4 cellular contexts compared by ENCODE assay signal in the genomic region with DNA sequence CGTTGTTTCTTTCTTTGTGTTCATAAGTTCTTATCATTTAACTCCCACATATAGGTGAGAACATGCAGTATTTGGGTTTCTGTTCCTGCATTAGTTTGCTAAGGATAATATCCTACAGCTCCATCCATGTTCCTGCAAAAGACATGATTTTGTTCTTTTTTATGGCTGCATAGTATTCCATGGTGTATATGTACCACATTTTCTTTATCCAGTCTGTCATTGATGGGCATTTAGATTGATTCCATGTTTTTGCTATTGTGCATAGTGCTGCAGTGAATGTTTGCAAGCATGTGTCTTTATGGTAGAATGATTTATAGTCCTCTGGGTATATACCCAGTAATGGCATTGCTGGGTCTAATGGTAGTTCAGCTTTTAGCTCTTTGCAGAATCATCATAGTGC. TPM values are rescaled to one million over a fixed set of nuclear protein-coding genes. Genes with fewer than 3 reads are reported as not detected.
"Had no signal": no experiment of that assay in that cellular context is flagged by ENCODE, and none has a peak within 500 bp of the region (broad histone marks: within the 10 kb centered on the region; RNA-seq: fewer than 3 reads in every experiment).

No MANE protein-coding gene starts in this region.

RNA-seq across cellular contexts. Expression of gene SOSTDC1, which starts 9.2 kb away (rescaled TPM):
- total RNA-seq: HepG2, HT1080, IMR-90 had no signal
- polyA plus RNA-seq: HepG2, IgD-negative memory B cell had no signal
